13 cellular contexts compared by ENCODE assay signal in genomic region chr20:34334654-34335407, GRCh38. TPM values are rescaled to one million over a fixed set of nuclear protein-coding genes. Genes with fewer than 3 reads are reported as not detected.
A peak's percentile ranks its signal among the peaks of the same experiment; 100 is the strongest.
DNase-seq lines count a peak whose midpoint lies in the region; TF ChIP-seq lines count a peak whose summit lies in the region.
"Had no signal": no experiment of that assay in that cellular context is flagged by ENCODE, and none has a peak within 500 bp of the region (broad histone marks: within the 10 kb centered on the region; RNA-seq: fewer than 3 reads in every experiment).

No MANE protein-coding gene starts in this region.

- no peak for TF ChIP-seq CTCF in endodermal cell (conservative IDR thresholded peaks at IDR 0.05)

- H3K27me3 ChIP-seq in endodermal cell (ENCODE audit: control insufficient read depth, insufficient read depth, low read length, poor library complexity, severe bottlenecking) = no peaks in the 10 kb centered on the region
- H3K27me3 ChIP-seq: neutrophil had no signal

- H3K36me3 Mint-ChIP-seq in endodermal cell (ENCODE audit: low read depth) = no peaks in the 10 kb centered on the region
- H3K36me3 Mint-ChIP-seq: activated naive CD8-positive, alpha-beta T cell treated with anti-CD3 and anti-CD28 coated beads, Interleukin-2, amount 10 ng/mL, durations not matched to agents 7 days and 5 days had no signal

- H3K9ac ChIP-seq in endodermal cell (ENCODE audit: extremely low read depth, low read length, poor library complexity, severe bottlenecking) = no peak overlapping the region

- no peak overlapping the region for H3K4me3 Mint-ChIP-seq in endodermal cell
- H3K4me3 Mint-ChIP-seq: activated CD4-positive, alpha-beta memory T cell treated with anti-CD3 and anti-CD28 coated beads, Interleukin-2, amount 10 ng/mL, durations not matched to agents 7 days and 5 days; activated naive CD8-positive, alpha-beta T cell treated with anti-CD3 and anti-CD28 coated beads, Interleukin-2, amount 10 ng/mL, durations not matched to agents 7 days and 5 days; stimulated activated naive CD8-positive, alpha-beta T cell treated with anti-CD3 and anti-CD28 coated beads, Interleukin-15, Interleukin-2, amounts not matched to agents 100 ng/mL and 50 ng/mL, for 24 hours had no signal

- peaks cover 16% of the 10 kb centered on the region for H3K4me1 Mint-ChIP-seq in endodermal cell

- DNase-seq in A172 (ENCODE audit: low spot score) = peak; percentile 27
- peak; percentile 65 for DNase-seq in NCI-H69 (lab: John Stamatoyannopoulos, UW)
- no peak for DNase-seq in endodermal cell
- DNase-seq in middle frontal gyrus (ENCODE audit: extremely low spot score, low spot score) = peak; percentile 69
- DNase-seq in posterior vena cava (ENCODE audit: low spot score) = no peak
- no peak for DNase-seq in GOT3 (lab: John Stamatoyannopoulos, UW)
- no peak for DNase-seq in activated CD8-positive, alpha-beta memory T cell treated with anti-CD3 and anti-CD28 coated beads, Interleukin-2, amount 50 U/mL, for 4 hours
- DNase-seq in NCI-H2107 treated with DMSO at 0.1 percent for 48 hours (lab: John Stamatoyannopoulos, UW; ENCODE audit: unreplicated experiment) = no peak
- DNase-seq: activated CD4-positive, alpha-beta memory T cell treated with anti-CD3 and anti-CD28 coated beads, Interleukin-2, amount 10 ng/mL, durations not matched to agents 7 days and 5 days; activated naive CD8-positive, alpha-beta T cell treated with anti-CD3 and anti-CD28 coated beads, Interleukin-2, amount 10 ng/mL, durations not matched to agents 7 days and 5 days; T-helper 1 cell had no signal

- H3K9me3 Mint-ChIP-seq in endodermal cell = peaks cover 7% of the 10 kb centered on the region
- H3K9me3 Mint-ChIP-seq: activated CD4-positive, alpha-beta memory T cell treated with anti-CD3 and anti-CD28 coated beads, Interleukin-2, amount 10 ng/mL, durations not matched to agents 7 days and 5 days; activated naive CD8-positive, alpha-beta T cell treated with anti-CD3 and anti-CD28 coated beads, Interleukin-2, amount 10 ng/mL, durations not matched to agents 7 days and 5 days; stimulated activated naive CD8-positive, alpha-beta T cell treated with anti-CD3 and anti-CD28 coated beads, Interleukin-15, Interleukin-2, amounts not matched to agents 100 ng/mL and 50 ng/mL, for 24 hours had no signal

- no peaks in the 10 kb centered on the region for H3K36me3 ChIP-seq in endodermal cell (ENCODE audit: control insufficient read depth, insufficient read depth, low read length)
- H3K36me3 ChIP-seq: neutrophil had no signal

- no peaks in the 10 kb centered on the region for H3K4me1 ChIP-seq in endodermal cell (ENCODE audit: control insufficient read depth, insufficient read depth, low read length)

- intact Hi-C loops in posterior vena cava (cut with DNase I) = no loop called here

- H3K27ac Mint-ChIP-seq in endodermal cell = peak overlapping the region; percentile 40
- H3K27ac Mint-ChIP-seq: activated CD4-positive, alpha-beta memory T cell treated with anti-CD3 and anti-CD28 coated beads, Interleukin-2, amount 10 ng/mL, durations not matched to agents 7 days and 5 days; activated naive CD8-positive, alpha-beta T cell treated with anti-CD3 and anti-CD28 coated beads, Interleukin-2, amount 10 ng/mL, durations not matched to agents 7 days and 5 days; stimulated activated naive CD8-positive, alpha-beta T cell treated with anti-CD3 and anti-CD28 coated beads, Interleukin-15, Interleukin-2, amounts not matched to agents 100 ng/mL and 50 ng/mL, for 24 hours had no signal

- 88 to 91% methylated on average over 5 of the region's 5 CpGs for WGBS in endodermal cell (ENCODE audit: insufficient coverage in 1 of 2, insufficient read length in 1 of 2), 2 experiments

- H3K27me3 Mint-ChIP-seq in endodermal cell (ENCODE audit: insufficient read depth) = no peaks in the 10 kb centered on the region
- H3K27me3 Mint-ChIP-seq: activated CD4-positive, alpha-beta memory T cell treated with anti-CD3 and anti-CD28 coated beads, Interleukin-2, amount 10 ng/mL, durations not matched to agents 7 days and 5 days; stimulated activated naive CD8-positive, alpha-beta T cell treated with anti-CD3 and anti-CD28 coated beads, Interleukin-15, Interleukin-2, amounts not matched to agents 100 ng/mL and 50 ng/mL, for 24 hours had no signal

- no peak overlapping the region for H3K4me3 ChIP-seq in endodermal cell (ENCODE audit: low read length)

- no peaks in the 10 kb centered on the region for H3K9me3 ChIP-seq in endodermal cell (ENCODE audit: control insufficient read depth, low read length)
- H3K9me3 ChIP-seq: neutrophil had no signal

- H3K27ac ChIP-seq in endodermal cell (ENCODE audit: low read depth, low read length) = no peak overlapping the region
- H3K27ac ChIP-seq: neutrophil had no signal

RNA-seq across cellular contexts. Expression of gene ITCH, which starts 28.2 kb away (rescaled TPM):
- total RNA-seq in A172 (2014; rRNA removed; shearing (Covaris generic)) = 40.9 and 63.8 TPM in 2 replicates
- total RNA-seq in endodermal cell (10 to 100 TPM; 65.1 to 84.4 TPM), posterior vena cava (10 to 100 TPM; 51.8 to 64.8 TPM)
- 39.3 TPM for polyA plus RNA-seq in endodermal cell (2013, experiment 1 of 2)
- polyA plus RNA-seq in endodermal cell (2013, experiment 2 of 2) = 37.1 TPM

RNA-seq across cellular contexts. Expression of gene AHCY, which starts 31.7 kb away (rescaled TPM):
- total RNA-seq in A172 (2014; rRNA removed; shearing (Covaris generic)) = 220 and 225 TPM in 2 replicates
- total RNA-seq in endodermal cell (100 to 1,000 TPM; 271 to 350 TPM), posterior vena cava (10 to 100 TPM; 35.1 to 43.1 TPM)
- 170 TPM for polyA plus RNA-seq in endodermal cell (2013, experiment 1 of 2)
- polyA plus RNA-seq in endodermal cell (2013, experiment 2 of 2) = 151 TPM

Comparison
In these comparisons a context has a peak if more than half of its experiments do, and no peak if none do; other contexts are left out.
1. DNase-seq: peak in A172 (single experiment), NCI-H69 (single experiment) and middle frontal gyrus (single experiment); none in endodermal cell (single experiment), posterior vena cava (single experiment), GOT3 (single experiment), activated CD8-positive, alpha-beta memory T cell treated with anti-CD3 and anti-CD28 coated beads, Interleukin-2, amount 50 U/mL, for 4 hours (single experiment) and NCI-H2107 treated with DMSO at 0.1 percent for 48 hours (single experiment).